In genomic region chr14:91339076-91339475, GRCh38 we compare ENCODE assay signal across 14 cellular contexts.
DNase-seq lines count a peak whose midpoint lies in the region; ATAC-seq and TF ChIP-seq lines count a peak whose summit lies in the region.
"Had no signal": no experiment of that assay in that cellular context is flagged by ENCODE, and none has a peak within 500 bp of the region (broad histone marks: within the 10 kb centered on the region; RNA-seq: fewer than 3 reads in every experiment).

No MANE protein-coding gene starts in this region.

- intact Hi-C loops in activated T-helper 2 cell treated with anti-CD3 and anti-CD28 coated beads, Interferon-gamma antibody, Interleukin-2, Interleukin-4, amounts not matched to agents 10 μg/mL and 5 μg/mL and 100 μg/mL, durations not matched to agents 14 hours and 24 hours and 36 hours (cut with micrococcal nuclease) = no loop called here

- DNase-seq in activated naive CD4-positive, alpha-beta T cell (lab: John Stamatoyannopoulos, UW) = no peak
- no peak for DNase-seq in activated T-helper 2 cell treated with anti-CD3 and anti-CD28 coated beads, Interferon-gamma antibody, Interleukin-2, Interleukin-4, amounts not matched to agents 10 μg/mL and 5 μg/mL and 100 μg/mL, durations not matched to agents 14 hours and 24 hours and 36 hours (ENCODE audit: low spot score)
- DNase-seq in activated CD4-positive, alpha-beta T cell treated with anti-CD3 and anti-CD28 coated beads, Interleukin-2, amount 50 U/mL, for 48 hours = no peak
- DNase-seq in stimulated activated CD8-positive, alpha-beta memory T cell treated with anti-CD3 and anti-CD28 coated beads, Interleukin-4, amount 100 ng/mL, for 48 hours = no peak
- DNase-seq: IMR-90, NCI-H1417 treated with DMSO at 0.1 percent for 48 hours, NCI-H187 treated with DMSO at 0.1 percent for 48 hours, NCI-H345, RPMI8226, SHP77 treated with DMSO at 0.1 percent for 48 hours had no signal

- H3K4me3 Mint-ChIP-seq in activated naive CD4-positive, alpha-beta T cell treated with anti-CD3 and anti-CD28 coated beads, Interleukin-2, amount 50 U/mL, for 24 hours = no peak overlapping the region
- no peak overlapping the region for H3K4me3 Mint-ChIP-seq in activated T-helper 2 cell treated with anti-CD3 and anti-CD28 coated beads, Interferon-gamma antibody, Interleukin-2, Interleukin-4, amounts not matched to agents 10 μg/mL and 5 μg/mL and 100 μg/mL, durations not matched to agents 14 hours and 24 hours and 36 hours (ENCODE audit: low read depth)
- H3K4me3 Mint-ChIP-seq in nephron = no peak overlapping the region
- no peak overlapping the region for H3K4me3 Mint-ChIP-seq in stimulated activated memory B cell treated with anti-CD40 and anti-IgM and Interleukin-4, amounts not matched to agents 10 μg/mL and 1 μg/mL and 100 μg/mL, for 72 hours

- peaks cover 5% of the 10 kb centered on the region for H3K36me3 Mint-ChIP-seq in activated naive CD4-positive, alpha-beta T cell treated with anti-CD3 and anti-CD28 coated beads, Interleukin-2, amount 50 U/mL, for 24 hours
- peaks cover 59% of the 10 kb centered on the region for H3K36me3 Mint-ChIP-seq in activated T-helper 2 cell treated with anti-CD3 and anti-CD28 coated beads, Interferon-gamma antibody, Interleukin-2, Interleukin-4, amounts not matched to agents 10 μg/mL and 5 μg/mL and 100 μg/mL, durations not matched to agents 14 hours and 24 hours and 36 hours (ENCODE audit: low read depth)
- no peaks in the 10 kb centered on the region for H3K36me3 Mint-ChIP-seq in nephron (ENCODE audit: low read depth)
- peaks cover 46% of the 10 kb centered on the region for H3K36me3 Mint-ChIP-seq in stimulated activated memory B cell treated with anti-CD40 and anti-IgM and Interleukin-4, amounts not matched to agents 10 μg/mL and 1 μg/mL and 100 μg/mL, for 72 hours

- no peaks in the 10 kb centered on the region for H3K27me3 Mint-ChIP-seq in activated naive CD4-positive, alpha-beta T cell treated with anti-CD3 and anti-CD28 coated beads, Interleukin-2, amount 50 U/mL, for 24 hours
- no peaks in the 10 kb centered on the region for H3K27me3 Mint-ChIP-seq in activated T-helper 2 cell treated with anti-CD3 and anti-CD28 coated beads, Interferon-gamma antibody, Interleukin-2, Interleukin-4, amounts not matched to agents 10 μg/mL and 5 μg/mL and 100 μg/mL, durations not matched to agents 14 hours and 24 hours and 36 hours (ENCODE audit: low read depth)
- H3K27me3 Mint-ChIP-seq in nephron (ENCODE audit: low read depth) = peaks cover 18% of the 10 kb centered on the region
- no peaks in the 10 kb centered on the region for H3K27me3 Mint-ChIP-seq in stimulated activated memory B cell treated with anti-CD40 and anti-IgM and Interleukin-4, amounts not matched to agents 10 μg/mL and 1 μg/mL and 100 μg/mL, for 72 hours

- ATAC-seq in stimulated activated memory B cell treated with anti-CD40 and anti-IgM and Interleukin-4, amounts not matched to agents 10 μg/mL and 1 μg/mL and 100 μg/mL, for 72 hours = no peak
- ATAC-seq in GM18907 (IDR thresholded peaks at IDR 0.05; ENCODE audit: unreplicated experiment) = no peak

- peaks cover 23% of the 10 kb centered on the region for H3K4me1 Mint-ChIP-seq in activated naive CD4-positive, alpha-beta T cell treated with anti-CD3 and anti-CD28 coated beads, Interleukin-2, amount 50 U/mL, for 24 hours
- peaks cover under 1% of the 10 kb centered on the region for H3K4me1 Mint-ChIP-seq in activated T-helper 2 cell treated with anti-CD3 and anti-CD28 coated beads, Interferon-gamma antibody, Interleukin-2, Interleukin-4, amounts not matched to agents 10 μg/mL and 5 μg/mL and 100 μg/mL, durations not matched to agents 14 hours and 24 hours and 36 hours (ENCODE audit: low read depth)
- H3K4me1 Mint-ChIP-seq in nephron = peaks cover 61% of the 10 kb centered on the region
- peaks cover 44% of the 10 kb centered on the region for H3K4me1 Mint-ChIP-seq in stimulated activated memory B cell treated with anti-CD40 and anti-IgM and Interleukin-4, amounts not matched to agents 10 μg/mL and 1 μg/mL and 100 μg/mL, for 72 hours

- TF ChIP-seq CTCF in nephron (IDR thresholded peaks at IDR 0.05; ENCODE audit: unreplicated experiment in 3 of 3) = no peak

- peak overlapping the region; percentile 80 for H3K27ac Mint-ChIP-seq in activated naive CD4-positive, alpha-beta T cell treated with anti-CD3 and anti-CD28 coated beads, Interleukin-2, amount 50 U/mL, for 24 hours
- peak overlapping the region; percentile 38 for H3K27ac Mint-ChIP-seq in activated T-helper 2 cell treated with anti-CD3 and anti-CD28 coated beads, Interferon-gamma antibody, Interleukin-2, Interleukin-4, amounts not matched to agents 10 μg/mL and 5 μg/mL and 100 μg/mL, durations not matched to agents 14 hours and 24 hours and 36 hours
- H3K27ac Mint-ChIP-seq in nephron = peak overlapping the region in 2 of 3 experiments; percentile 5 to 65
- peak overlapping the region; percentile 26 for H3K27ac Mint-ChIP-seq in stimulated activated memory B cell treated with anti-CD40 and anti-IgM and Interleukin-4, amounts not matched to agents 10 μg/mL and 1 μg/mL and 100 μg/mL, for 72 hours

- no peaks in the 10 kb centered on the region for H3K9me3 Mint-ChIP-seq in activated naive CD4-positive, alpha-beta T cell treated with anti-CD3 and anti-CD28 coated beads, Interleukin-2, amount 50 U/mL, for 24 hours
- H3K9me3 Mint-ChIP-seq in activated T-helper 2 cell treated with anti-CD3 and anti-CD28 coated beads, Interferon-gamma antibody, Interleukin-2, Interleukin-4, amounts not matched to agents 10 μg/mL and 5 μg/mL and 100 μg/mL, durations not matched to agents 14 hours and 24 hours and 36 hours = no peaks in the 10 kb centered on the region
- H3K9me3 Mint-ChIP-seq in nephron = no peaks in the 10 kb centered on the region
- no peaks in the 10 kb centered on the region for H3K9me3 Mint-ChIP-seq in stimulated activated memory B cell treated with anti-CD40 and anti-IgM and Interleukin-4, amounts not matched to agents 10 μg/mL and 1 μg/mL and 100 μg/mL, for 72 hours

Comparison
In these comparisons a context has a peak if more than half of its experiments do, and no peak if none do; other contexts are left out.
1. H3K27ac Mint-ChIP-seq: peak in every context shown above with its lines; median percentile 80 in activated naive CD4-positive, alpha-beta T cell treated with anti-CD3 and anti-CD28 coated beads, Interleukin-2, amount 50 U/mL, for 24 hours; 38 in activated T-helper 2 cell treated with anti-CD3 and anti-CD28 coated beads, Interferon-gamma antibody, Interleukin-2, Interleukin-4, amounts not matched to agents 10 μg/mL and 5 μg/mL and 100 μg/mL, durations not matched to agents 14 hours and 24 hours and 36 hours; 35 in nephron; 26 in stimulated activated memory B cell treated with anti-CD40 and anti-IgM and Interleukin-4, amounts not matched to agents 10 μg/mL and 1 μg/mL and 100 μg/mL, for 72 hours.